ENCODE assay signal across 25 cellular contexts in the genomic region with DNA sequence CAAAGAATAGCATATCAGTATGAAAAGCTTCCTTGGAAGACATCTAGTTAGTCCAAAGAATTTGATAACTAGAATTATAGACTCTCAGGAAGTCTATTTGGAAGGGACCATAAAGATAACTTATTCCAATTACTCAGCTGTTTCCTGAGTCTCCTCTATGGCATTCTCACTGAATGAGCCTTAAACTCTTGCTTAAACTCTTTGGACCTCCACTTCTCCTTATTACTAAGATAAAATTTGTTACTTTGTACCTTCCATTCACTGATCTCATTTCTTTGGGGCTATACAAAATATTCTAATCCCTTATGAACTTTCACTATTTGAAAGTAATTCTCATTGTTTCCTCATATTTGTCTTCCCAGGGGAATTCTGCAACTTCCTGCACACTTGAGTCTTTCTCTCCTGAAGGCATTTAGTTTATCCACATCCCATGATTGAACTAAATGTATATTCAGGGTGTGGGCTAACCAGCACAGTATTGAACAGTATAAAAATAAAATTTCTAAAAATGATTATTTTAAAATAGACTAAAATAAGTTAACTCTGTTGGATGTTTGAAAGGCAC.
"Had no signal": no experiment of that assay in that cellular context is flagged by ENCODE, and none has a peak within 500 bp of the region (broad histone marks: within the 10 kb centered on the region; RNA-seq: fewer than 3 reads in every experiment).

No MANE protein-coding gene starts in this region.

- H3K27me3 Mint-ChIP-seq: memory B cell had no signal

- H3K36me3 ChIP-seq: neutrophil, ovary, prostate gland, suprapubic skin, transverse colon, uterus had no signal

- DNase-seq: activated CD4-positive, alpha-beta memory T cell treated with anti-CD3 and anti-CD28 coated beads for 36 hours; activated CD4-positive, alpha-beta T cell treated with anti-CD3 and anti-CD28 coated beads for 48 hours; activated effector memory CD4-positive, alpha-beta T cell treated with anti-CD3 and anti-CD28 coated beads, Interleukin-2, amount 50 U/mL, for 16 hours; activated naive CD4-positive, alpha-beta T cell treated with anti-CD3 and anti-CD28 coated beads, Interleukin-2, amount 50 U/mL, for 16 hours; activated naive CD8-positive, alpha-beta T cell treated with anti-CD3 and anti-CD28 coated beads, Interleukin-2, amount 50 U/mL, for 24 hours; anterior cingulate cortex; body of pancreas; effector CD8-positive, alpha-beta T cell; foreskin keratinocyte; ovary; stimulated activated CD4-positive, alpha-beta T cell treated with anti-CD3 and anti-CD28 coated beads, Interleukin-1b, Interleukin-23, amount 100 ng/mL, for 48 hours; stimulated activated naive CD8-positive, alpha-beta T cell treated with anti-CD3 and anti-CD28 coated beads, Interleukin-15, amount 100 ng/mL, for 72 hours; SW 1271; T-helper 17 cell; transverse colon; uterus had no signal

- H3K27ac ChIP-seq: body of pancreas, foreskin keratinocyte, neutrophil, ovary, prostate gland, suprapubic skin, transverse colon, uterus had no signal

- H3K4me1 ChIP-seq: body of pancreas, foreskin keratinocyte, prostate gland, suprapubic skin, transverse colon, uterus had no signal

- H3K4me3 Mint-ChIP-seq: activated CD4-positive, alpha-beta memory T cell treated with anti-CD3 and anti-CD28 coated beads for 36 hours; activated naive CD8-positive, alpha-beta T cell treated with anti-CD3 and anti-CD28 coated beads, Interleukin-2, amount 50 U/mL, for 24 hours; dendritic cell treated with granulocyte-macrophage colony-stimulating factor and Interleukin-4, amounts not matched to agents 40 ng/mL and 50 ng/mL, for 4 days; memory B cell; nephron; stimulated activated effector memory CD8-positive, alpha-beta T cell treated with anti-CD3 and anti-CD28 coated beads, Interleukin-12 subunit alpha, Interleukin-12 subunit beta, amount 100 ng/mL, for 72 hours; stimulated activated naive CD8-positive, alpha-beta T cell treated with anti-CD3 and anti-CD28 coated beads, Interleukin-15, amount 100 ng/mL, for 72 hours; T-helper 17 cell had no signal

- H3K4me1 Mint-ChIP-seq: activated naive CD8-positive, alpha-beta T cell treated with anti-CD3 and anti-CD28 coated beads, Interleukin-2, amount 50 U/mL, for 24 hours; nephron; stimulated activated effector memory CD8-positive, alpha-beta T cell treated with anti-CD3 and anti-CD28 coated beads, Interleukin-12 subunit alpha, Interleukin-12 subunit beta, amount 100 ng/mL, for 72 hours; stimulated activated naive CD8-positive, alpha-beta T cell treated with anti-CD3 and anti-CD28 coated beads, Interleukin-15, amount 100 ng/mL, for 72 hours; T-helper 17 cell had no signal

- H3K36me3 Mint-ChIP-seq: activated CD4-positive, alpha-beta memory T cell treated with anti-CD3 and anti-CD28 coated beads for 36 hours; stimulated activated effector memory CD8-positive, alpha-beta T cell treated with anti-CD3 and anti-CD28 coated beads, Interleukin-12 subunit alpha, Interleukin-12 subunit beta, amount 100 ng/mL, for 72 hours had no signal

- H3K4me3 ChIP-seq: body of pancreas, ovary, prostate gland, suprapubic skin, transverse colon, uterus had no signal

- FAIRE-seq: islet of Langerhans had no signal

- H3K27me3 ChIP-seq: ovary, suprapubic skin, uterus had no signal

- H3K27ac Mint-ChIP-seq: activated CD4-positive, alpha-beta memory T cell treated with anti-CD3 and anti-CD28 coated beads for 36 hours; activated naive CD8-positive, alpha-beta T cell treated with anti-CD3 and anti-CD28 coated beads, Interleukin-2, amount 50 U/mL, for 24 hours; dendritic cell treated with granulocyte-macrophage colony-stimulating factor and Interleukin-4, amounts not matched to agents 40 ng/mL and 50 ng/mL, for 4 days; memory B cell; nephron; stimulated activated effector memory CD8-positive, alpha-beta T cell treated with anti-CD3 and anti-CD28 coated beads, Interleukin-12 subunit alpha, Interleukin-12 subunit beta, amount 100 ng/mL, for 72 hours; stimulated activated naive CD8-positive, alpha-beta T cell treated with anti-CD3 and anti-CD28 coated beads, Interleukin-15, amount 100 ng/mL, for 72 hours; T-helper 17 cell had no signal

- H3K9me3 ChIP-seq: body of pancreas, neutrophil, ovary, prostate gland, suprapubic skin, transverse colon, uterus had no signal

- H3K9me3 Mint-ChIP-seq: activated CD4-positive, alpha-beta memory T cell treated with anti-CD3 and anti-CD28 coated beads for 36 hours; activated naive CD8-positive, alpha-beta T cell treated with anti-CD3 and anti-CD28 coated beads, Interleukin-2, amount 50 U/mL, for 24 hours; memory B cell; stimulated activated effector memory CD8-positive, alpha-beta T cell treated with anti-CD3 and anti-CD28 coated beads, Interleukin-12 subunit alpha, Interleukin-12 subunit beta, amount 100 ng/mL, for 72 hours; stimulated activated naive CD8-positive, alpha-beta T cell treated with anti-CD3 and anti-CD28 coated beads, Interleukin-15, amount 100 ng/mL, for 72 hours had no signal

- ATAC-seq: activated naive CD8-positive, alpha-beta T cell treated with anti-CD3 and anti-CD28 coated beads, Interleukin-2, amount 50 U/mL, for 24 hours; body of pancreas; esophagus mucosa; foreskin keratinocyte; stimulated activated effector memory CD8-positive, alpha-beta T cell treated with anti-CD3 and anti-CD28 coated beads, Interleukin-12 subunit alpha, Interleukin-12 subunit beta, amount 100 ng/mL, for 72 hours; stimulated activated naive CD8-positive, alpha-beta T cell treated with anti-CD3 and anti-CD28 coated beads, Interleukin-15, amount 100 ng/mL, for 72 hours; T-helper 17 cell had no signal
